Comparison of ENCODE assay signal across 29 cellular contexts in the genomic region with DNA sequence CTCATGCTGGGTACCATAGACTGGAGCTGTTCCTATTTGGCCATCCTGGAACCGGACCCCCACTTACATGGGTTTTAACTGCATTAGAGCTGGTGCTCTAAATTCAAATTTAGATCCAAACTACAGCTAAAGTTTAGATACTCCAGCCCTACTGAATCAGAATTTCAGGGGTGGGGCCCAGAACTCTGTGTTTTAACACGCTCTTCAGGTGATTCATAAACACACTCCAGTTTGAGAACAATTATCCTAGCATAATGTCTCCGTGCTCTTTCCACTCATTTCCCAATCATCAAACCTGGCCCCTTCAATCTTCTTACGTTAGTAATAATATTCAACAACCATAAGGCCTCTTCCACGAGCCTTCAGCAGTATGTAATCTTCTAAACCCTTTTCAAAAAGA. TPM values are rescaled to one million over a fixed set of nuclear protein-coding genes. Genes with fewer than 3 reads are reported as not detected.
DNase-seq lines count a peak whose midpoint lies in the region; ATAC-seq and TF ChIP-seq lines count a peak whose summit lies in the region.
"Had no signal": no experiment of that assay in that cellular context is flagged by ENCODE, and none has a peak within 500 bp of the region (broad histone marks: within the 10 kb centered on the region; RNA-seq: fewer than 3 reads in every experiment).

No MANE protein-coding gene starts in this region.

- no peaks in the 10 kb centered on the region for H3K9me2 ChIP-seq in GM23248 (ENCODE audit: insufficient read depth)

- no peak overlapping the region for H3K4me2 ChIP-seq in GM23248 (ENCODE audit: unreplicated experiment)
- H3K4me2 ChIP-seq: KMS-11 had no signal

- H3K79me2 ChIP-seq in GM23248 (ENCODE audit: insufficient read depth) = peaks cover 100% of the 10 kb centered on the region

- 95 to 99% methylated on average over 5 of the region's 5 CpGs for WGBS in GM23248 (ENCODE audit: low coverage in 1 of 2, low lambda C conversion rate in 2 of 2, missing lambda C conversion rate in 2 of 2), 2 experiments

- H3K4me1 ChIP-seq in left lung (peaks cover 8 to 21% of the 10 kb centered on the region in 2 donors), GM23248 (ENCODE audit: insufficient read depth) (0 out of 2 replicates have a peak, but pooled peaks cover 2% of the 10 kb centered on the region)
- H3K4me1 ChIP-seq: BE2C had no signal

- no peak overlapping the region for H3K4me3 ChIP-seq in epithelial cell of esophagus (ENCODE audit: low read length)
- H3K4me3 ChIP-seq in left lung = no peak overlapping the region
- no peak overlapping the region for H3K4me3 ChIP-seq in GM23248

- no peak for TF ChIP-seq CTCF in activated CD8-positive, alpha-beta T cell treated with anti-CD3 and anti-CD28 coated beads for 36 hours (IDR thresholded peaks at IDR 0.05)
- no peak for TF ChIP-seq CTCF in RWPE1 (conservative IDR thresholded peaks at IDR 0.05; ENCODE audit: low read depth)
- no peak for TF ChIP-seq CTCF in epithelial cell of esophagus (IDR thresholded peaks at IDR 0.05; ENCODE audit: insufficient read depth, low read depth, low read length, missing control alignments)
- TF ChIP-seq CTCF in left lung (IDR thresholded peaks at IDR 0.05) = no peak

- no peaks in the 10 kb centered on the region for H3K9me3 ChIP-seq in left lung
- no peaks in the 10 kb centered on the region for H3K9me3 ChIP-seq in GM23248 (ENCODE audit: low read depth)
- H3K9me3 ChIP-seq: BE2C had no signal

- peak overlapping the region; percentile 51 for H3K27ac Mint-ChIP-seq in activated CD8-positive, alpha-beta T cell treated with anti-CD3 and anti-CD28 coated beads, Interleukin-2, amount 10 ng/mL, durations not matched to agents 7 days and 5 days
- no peak overlapping the region for H3K27ac Mint-ChIP-seq in activated CD8-positive, alpha-beta T cell treated with anti-CD3 and anti-CD28 coated beads for 36 hours
- H3K27ac Mint-ChIP-seq: IgD-negative memory B cell had no signal

- intact Hi-C loops in activated CD8-positive, alpha-beta T cell treated with anti-CD3 and anti-CD28 coated beads for 36 hours (cut with micrococcal nuclease) = no loop called here
- intact Hi-C loops in left lung (cut with DNase I) = no loop called here

- H3K27me3 Mint-ChIP-seq in activated CD8-positive, alpha-beta T cell treated with anti-CD3 and anti-CD28 coated beads, Interleukin-2, amount 10 ng/mL, durations not matched to agents 7 days and 5 days (ENCODE audit: low read depth) = no peaks in the 10 kb centered on the region
- H3K27me3 Mint-ChIP-seq in activated CD8-positive, alpha-beta T cell treated with anti-CD3 and anti-CD28 coated beads for 36 hours = no peaks in the 10 kb centered on the region
- H3K27me3 Mint-ChIP-seq: CD8-positive, alpha-beta memory T cell; IgD-negative memory B cell had no signal

- no peak overlapping the region for H3K9ac ChIP-seq in GM23248
- H3K9ac ChIP-seq: KMS-11 had no signal

- peaks cover 1% of the 10 kb centered on the region for H3K9me3 Mint-ChIP-seq in activated CD8-positive, alpha-beta T cell treated with anti-CD3 and anti-CD28 coated beads, Interleukin-2, amount 10 ng/mL, durations not matched to agents 7 days and 5 days (ENCODE audit: insufficient read depth)
- no peaks in the 10 kb centered on the region for H3K9me3 Mint-ChIP-seq in activated CD8-positive, alpha-beta T cell treated with anti-CD3 and anti-CD28 coated beads for 36 hours
- H3K9me3 Mint-ChIP-seq: CD8-positive, alpha-beta memory T cell had no signal

- peak overlapping the region; percentile 49 for H3K27ac ChIP-seq in RWPE1
- H3K27ac ChIP-seq in left lung = no peak overlapping the region
- no peak overlapping the region for H3K27ac ChIP-seq in GM23248
- H3K27ac ChIP-seq: HL-60, KMS-11 had no signal

- CTCF ChIA-PET in activated CD8-positive, alpha-beta T cell treated with anti-CD3 and anti-CD28 coated beads, Interleukin-2, amount 10 ng/mL, durations not matched to agents 7 days and 5 days (lab: Charles Lee) = interaction anchor here (1.1 to 1.3 kb wide), 2 partner anchors 11 to 13 kb away, joined by 3 read pairs; no protein-coding TSS in a partner anchor
- CTCF ChIA-PET in activated CD8-positive, alpha-beta T cell treated with anti-CD3 and anti-CD28 coated beads for 36 hours (lab: Charles Lee) = interaction anchor here (0.7 to 1.2 kb wide), 3 partner anchors 13 to 26 kb away, joined by 3 read pairs; no protein-coding TSS in a partner anchor
- CTCF ChIA-PET in RWPE1 (lab: Yijun Ruan, JAX) = interaction anchor here (0.6 to 0.7 kb wide), 2 partner anchors 19 to 264 kb away, joined by 3 read pairs; no protein-coding TSS in a partner anchor

- H4K20me1 ChIP-seq in GM23248 (ENCODE audit: insufficient read depth) = peaks cover 15% of the 10 kb centered on the region; the same call in 1 of the 2 replicates

- no peak for ATAC-seq in activated CD8-positive, alpha-beta T cell treated with anti-CD3 and anti-CD28 coated beads, Interleukin-2, amount 10 ng/mL, durations not matched to agents 7 days and 5 days
- ATAC-seq in activated CD8-positive, alpha-beta T cell treated with anti-CD3 and anti-CD28 coated beads for 36 hours = no peak
- ATAC-seq in left lung (peak; percentile 66), HG02678 (IDR thresholded peaks at IDR 0.05; ENCODE audit: unreplicated experiment) (no peak)

- no peak overlapping the region for H2AFZ ChIP-seq in GM23248

- DNase-seq in activated CD8-positive, alpha-beta T cell treated with anti-CD3 and anti-CD28 coated beads, Interleukin-2, amount 10 ng/mL, durations not matched to agents 7 days and 5 days = no peak
- no peak for DNase-seq in activated CD8-positive, alpha-beta T cell treated with anti-CD3 and anti-CD28 coated beads for 36 hours
- DNase-seq in RWPE1 (ENCODE audit: low spot score) = peak; percentile 29
- DNase-seq in epithelial cell of esophagus (ENCODE audit: low read depth) = peak; percentile 88
- no peak for DNase-seq in left lung
- no peak for DNase-seq in amniotic stem cell (lab: John Stamatoyannopoulos, UW)
- DNase-seq in GM23248 = no peak
- DNase-seq: 8988T; ACHN; BE2C; CD8-positive, alpha-beta memory T cell; DMS 273 treated with DMSO at 0.1 percent for 48 hours; DMS79 treated with DMSO at 0.1 percent for 48 hours; GF-D8; NCI-H1092; NCI-H1436; NCI-H187; NCI-H2081 treated with DMSO at 0.1 percent for 48 hours; NCI-H2171; NCI-H226; NCI-H510A; NCI-H69; RPMI8226; SHP77 had no signal

- H3K27me3 ChIP-seq in left lung (no peaks in the 10 kb centered on the region), GM23248 (replicated peaks; ENCODE audit: insufficient read depth) (no peaks in the 10 kb centered on the region)
- H3K27me3 ChIP-seq: BE2C had no signal

- H3K36me3 ChIP-seq in left lung = peaks cover 0 to 26% of the 10 kb centered on the region in 2 donors
- H3K36me3 ChIP-seq in GM23248 (ENCODE audit: low read depth) = peaks cover 14% of the 10 kb centered on the region

- H3K4me1 Mint-ChIP-seq in activated CD8-positive, alpha-beta T cell treated with anti-CD3 and anti-CD28 coated beads, Interleukin-2, amount 10 ng/mL, durations not matched to agents 7 days and 5 days (ENCODE audit: low read depth) = peaks cover 19% of the 10 kb centered on the region
- H3K4me1 Mint-ChIP-seq in activated CD8-positive, alpha-beta T cell treated with anti-CD3 and anti-CD28 coated beads for 36 hours (ENCODE audit: low read depth) = peaks cover 24% of the 10 kb centered on the region

- 0 out of 2 replicates have a peak, but pooled peaks cover 4% of the 10 kb centered on the region for H3F3A ChIP-seq in GM23248 (ENCODE audit: insufficient read depth)

- in situ Hi-C loops in GM23248 (cut with MboI) = no loop called here

- peaks cover 56% of the 10 kb centered on the region for H3K36me3 Mint-ChIP-seq in activated CD8-positive, alpha-beta T cell treated with anti-CD3 and anti-CD28 coated beads, Interleukin-2, amount 10 ng/mL, durations not matched to agents 7 days and 5 days (ENCODE audit: low read depth)
- H3K36me3 Mint-ChIP-seq in activated CD8-positive, alpha-beta T cell treated with anti-CD3 and anti-CD28 coated beads for 36 hours (ENCODE audit: low read depth) = peaks cover 44% of the 10 kb centered on the region

- H3K4me3 Mint-ChIP-seq in activated CD8-positive, alpha-beta T cell treated with anti-CD3 and anti-CD28 coated beads, Interleukin-2, amount 10 ng/mL, durations not matched to agents 7 days and 5 days = no peak overlapping the region
- H3K4me3 Mint-ChIP-seq in activated CD8-positive, alpha-beta T cell treated with anti-CD3 and anti-CD28 coated beads for 36 hours = no peak overlapping the region
- H3K4me3 Mint-ChIP-seq: CD14-positive monocyte; CD8-positive, alpha-beta memory T cell; IgD-negative memory B cell had no signal

- POLR2A ChIA-PET in activated CD8-positive, alpha-beta T cell treated with anti-CD3 and anti-CD28 coated beads, Interleukin-2, amount 10 ng/mL, durations not matched to agents 7 days and 5 days (lab: Charles Lee) = no interaction called here
- POLR2A ChIA-PET in activated CD8-positive, alpha-beta T cell treated with anti-CD3 and anti-CD28 coated beads for 36 hours (lab: Charles Lee) = no interaction called here
- POLR2A ChIA-PET in RWPE1 (lab: Yijun Ruan, JAX; ENCODE audit: low non-redundant PET) = interaction anchor here (0.6 kb wide), 1 partner anchor 248 kb away, joined by 3 read pairs; no protein-coding TSS in a partner anchor

RNA-seq across cellular contexts. Expression of a gene that starts 15.3 kb away (rescaled TPM):
- 10 to 100 TPM; 43.2 to 44.6 TPM for total RNA-seq in activated CD8-positive, alpha-beta T cell treated with anti-CD3 and anti-CD28 coated beads, Interleukin-2, amount 10 ng/mL, durations not matched to agents 7 days and 5 days
- total RNA-seq in activated CD8-positive, alpha-beta T cell treated with anti-CD3 and anti-CD28 coated beads for 36 hours = 10 to 100 TPM; 34.2 to 38.2 TPM
- 10 to 100 TPM; 67.9 to 70.8 TPM for total RNA-seq in left lung
- 57.0 and 63.4 TPM in 2 replicates for total RNA-seq in GM23248 (2014; rRNA removed; shearing (Covaris generic))
- polyA plus RNA-seq in GM23248 (2016; fragmentation: Nextera tagmentation; extraction: Ambion mirVana) = 92.7 and 93.4 TPM in 2 replicates

Comparison
In these comparisons a context has a peak if more than half of its experiments do, and no peak if none do; other contexts are left out.
1. DNase-seq: peak in RWPE1 (single experiment) and epithelial cell of esophagus (single experiment); none in activated CD8-positive, alpha-beta T cell treated with anti-CD3 and anti-CD28 coated beads, Interleukin-2, amount 10 ng/mL, durations not matched to agents 7 days and 5 days (single experiment), activated CD8-positive, alpha-beta T cell treated with anti-CD3 and anti-CD28 coated beads for 36 hours (single experiment), left lung (0 of 2), amniotic stem cell (single experiment) and GM23248 (single experiment).